1 cellular context compared by ENCODE assay signal in genomic region chr19:12967907-12968306, GRCh38.
TF ChIP-seq lines count a peak whose summit lies in the region.

No MANE protein-coding gene starts in this region.

TF ChIP-seq in HepG2, 621 proteins besides CTCF, POLR2A, EP300 and RAD21:
- no peak for TF ChIP-seq NAIF1 (CRISPR knock-in tag; IDR thresholded peaks at IDR 0.05; ENCODE audit: borderline replicate concordance)
- no peak for TF ChIP-seq TCF7L2 (IDR thresholded peaks at IDR 0.05; ENCODE audit: low read depth, low read length)
- no peak for TF ChIP-seq SOX13 (IDR thresholded peaks at IDR 0.05)
- no peak for TF ChIP-seq SOX13 (CRISPR knock-in tag; conservative IDR thresholded peaks at IDR 0.05 in 1 of 2, IDR thresholded peaks at IDR 0.05 in 1 of 2)
- TF ChIP-seq RNF219 (CRISPR knock-in tag; IDR thresholded peaks at IDR 0.05), result no peak
- no peak for TF ChIP-seq ZNF607 (CRISPR knock-in tag; IDR thresholded peaks at IDR 0.05; ENCODE audit: borderline replicate concordance)
- TF ChIP-seq ZNF367 (CRISPR knock-in tag; IDR thresholded peaks at IDR 0.05; ENCODE audit: borderline replicate concordance), result no peak
- no peak for TF ChIP-seq TCF12 (IDR thresholded peaks at IDR 0.05)
- no peak for TF ChIP-seq TCF12 (CRISPR knock-in tag; IDR thresholded peaks at IDR 0.05)
- TF ChIP-seq ZNF768 (CRISPR knock-in tag; IDR thresholded peaks at IDR 0.05), result peak; percentile 65
